Comparison of ENCODE assay signal across 29 cellular contexts in the genomic region with DNA sequence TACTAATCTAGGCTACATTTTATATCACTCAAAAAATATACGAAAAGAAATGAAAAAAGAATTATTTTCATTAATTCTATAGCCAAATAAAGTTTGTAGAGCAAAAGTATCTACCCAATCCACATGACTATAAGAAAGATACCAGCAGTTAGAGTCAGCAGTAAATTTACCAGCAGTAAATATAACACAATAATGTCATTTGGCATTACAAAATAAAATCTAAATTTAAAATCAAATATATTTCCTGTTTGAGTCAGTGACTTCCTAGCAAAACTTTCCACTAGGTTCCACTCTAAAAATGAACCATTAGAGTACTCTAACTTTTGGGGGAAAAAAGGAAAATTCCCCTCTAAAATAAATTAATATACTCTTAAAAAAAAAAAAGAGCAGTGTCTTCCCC.
A peak's percentile ranks its signal among the peaks of the same experiment; 100 is the strongest.
DNase-seq lines count a peak whose midpoint lies in the region; ATAC-seq and TF ChIP-seq lines count a peak whose summit lies in the region.
"Had no signal": no experiment of that assay in that cellular context is flagged by ENCODE, and none has a peak within 500 bp of the region (broad histone marks: within the 10 kb centered on the region; RNA-seq: fewer than 3 reads in every experiment).

No MANE protein-coding gene starts in this region.

- intact Hi-C loops in heart right ventricle (cut with DNase I) (loop anchor here in 1 of 10 donors (5.0 kb wide), 1 partner anchor 59 kb away; no protein-coding TSS in a partner anchor), left ventricle myocardium superior (cut with micrococcal nuclease) (no loop called here)

- H3K4me1 ChIP-seq in heart right ventricle, result peaks cover 0 to 64% (median 41%) of the 10 kb centered on the region in 9 donors
- H3K4me1 ChIP-seq in mesenchymal stem cell (ENCODE audit: control insufficient read depth, insufficient read depth, low read depth, low read length), result no peaks in the 10 kb centered on the region
- H3K4me1 ChIP-seq: foreskin keratinocyte had no signal

- no peak overlapping the region for H4K91ac ChIP-seq in mesenchymal stem cell (ENCODE audit: low read length)

- H3K23ac ChIP-seq in mesenchymal stem cell (ENCODE audit: low read length in 2 of 2), result no peak overlapping the region

- H3K4me2 ChIP-seq in mesenchymal stem cell (ENCODE audit: low read length, poor library complexity, severe bottlenecking), result no peak overlapping the region
- H3K4me2 ChIP-seq: GM23338, hepatocyte had no signal

- H2BK5ac ChIP-seq in mesenchymal stem cell (ENCODE audit: low read depth, low read length, poor library complexity, severe bottlenecking), result no peak overlapping the region

- no peak overlapping the region for H3K4ac ChIP-seq in mesenchymal stem cell (ENCODE audit: low read depth in 1 of 2, low read length in 2 of 2)

- no peak overlapping the region for H2BK12ac ChIP-seq in mesenchymal stem cell (ENCODE audit: low read length in 2 of 2)

- no peak overlapping the region for H2AK5ac ChIP-seq in mesenchymal stem cell (ENCODE audit: low read length, severe bottlenecking)

- ATAC-seq in heart right ventricle (peak in 3 of 8 donors; percentile 41 to 50 (median 46)), left ventricle myocardium superior (no peak), GM18519 (IDR thresholded peaks at IDR 0.05; ENCODE audit: low FRiP score, unreplicated experiment) (no peak)
- ATAC-seq: foreskin keratinocyte, GM23338, sciatic nerve had no signal

- H3K27ac ChIP-seq in heart right ventricle (peak overlapping the region in 8 of 10 donors; percentile 22 to 62 (median 46)), coronary artery (peak overlapping the region; percentile 28 to 61), mesenchymal stem cell (ENCODE audit: low read length, poor library complexity, severe bottlenecking) (no peak overlapping the region)
- H3K27ac ChIP-seq: cardiac muscle cell, esophagus squamous epithelium, foreskin keratinocyte, hepatocyte had no signal

- H2BK120ac ChIP-seq in mesenchymal stem cell (ENCODE audit: low read depth, low read length), result no peak overlapping the region

- no peak for DNase-seq in heart right ventricle
- DNase-seq in left ventricle myocardium superior, result no peak
- no peak for DNase-seq in coronary artery (ENCODE audit: low spot score)
- DNase-seq in mesenchymal stem cell, result no peak
- DNase-seq in NCI-H526 treated with DMSO at 0.1 percent for 48 hours (lab: John Stamatoyannopoulos, UW), result no peak
- DNase-seq in NCI-H345 (lab: John Stamatoyannopoulos, UW), result no peak
- no peak for DNase-seq in stimulated activated CD4-positive, alpha-beta T cell treated with anti-CD3 and anti-CD28 coated beads, Interleukin-4, amount 100 ng/mL, for 1 hour
- DNase-seq: 8988T; activated CD4-positive, alpha-beta T cell treated with anti-CD3 and anti-CD28 coated beads, Interleukin-2, amount 50 U/mL, for 1 hour; activated CD4-positive, CD25-positive, alpha-beta regulatory T cell; activated gamma-delta T cell; activated naive CD8-positive, alpha-beta T cell treated with anti-CD3 and anti-CD28 coated beads, Interleukin-2, amount 10 ng/mL, durations not matched to agents 7 days and 5 days; activated T-cell treated with anti-CD3 and anti-CD28 coated beads, Interleukin-2, amount 50 U/mL, for 24 hours; CD4-positive, alpha-beta memory T cell; esophagus squamous epithelium; foreskin keratinocyte; HFFc6; mesendoderm; NCI-H1092; NCI-H1694; NCI-H446 treated with DMSO at 0.1 percent for 48 hours; NCI-H82; stimulated activated CD4-positive, alpha-beta T cell treated with anti-CD3 and anti-CD28 coated beads, Interleukin-4, amount 100 ng/mL, for 24 hours; trophoblast cell had no signal

- no peak overlapping the region for H3K18ac ChIP-seq in mesenchymal stem cell (ENCODE audit: low read depth in 1 of 2, low read length in 2 of 2)

- no peak overlapping the region for H2AFZ ChIP-seq in mesenchymal stem cell (ENCODE audit: low read depth, low read length)
- H2AFZ ChIP-seq: GM23338, hepatocyte had no signal

- H3K27me3 ChIP-seq in heart right ventricle (no peaks in the 10 kb centered on the region), mesenchymal stem cell (ENCODE audit: control insufficient read depth in 1 of 2, insufficient read depth in 1 of 2, low read length in 2 of 2) (no peaks in the 10 kb centered on the region)
- H3K27me3 ChIP-seq: cardiac muscle cell, esophagus squamous epithelium, foreskin keratinocyte, hepatocyte had no signal

- no peaks in the 10 kb centered on the region for H3K9me3 ChIP-seq in heart right ventricle
- no peaks in the 10 kb centered on the region for H3K9me3 ChIP-seq in mesenchymal stem cell (ENCODE audit: control insufficient read depth, low read length)
- H3K9me3 ChIP-seq: esophagus squamous epithelium had no signal

- H2BK15ac ChIP-seq in mesenchymal stem cell (ENCODE audit: low read depth, poor library complexity, severe bottlenecking), result no peak overlapping the region

- peak overlapping the region; percentile 46 for H3K9ac ChIP-seq in mesenchymal stem cell (ENCODE audit: low read length)

- H3K4me3 ChIP-seq in heart right ventricle (no peak overlapping the region), coronary artery (peak overlapping the region; percentile 32), mesenchymal stem cell (ENCODE audit: insufficient read depth in 1 of 2, low read depth in 1 of 2, low read length in 2 of 2) (no peak overlapping the region)
- H3K4me3 ChIP-seq: cardiac muscle cell, esophagus squamous epithelium, GM23338, hepatocyte had no signal

- no peaks in the 10 kb centered on the region for H3K79me1 ChIP-seq in mesenchymal stem cell (replicated peaks; ENCODE audit: low read length, poor library complexity, severe bottlenecking)

- 66 to 69% methylated on average over 1 of the region's 1 CpG for WGBS in heart right ventricle, 2 donors
- WGBS in mesenchymal stem cell, result no CpG with 5 or more reads among the region's 1 CpG

- H3K14ac ChIP-seq in mesenchymal stem cell (ENCODE audit: low read length in 2 of 2), result no peak overlapping the region

- H3K36me3 ChIP-seq in heart right ventricle (peaks cover 0 to 23% (median 3%) of the 10 kb centered on the region in 9 donors), mesenchymal stem cell (ENCODE audit: control insufficient read depth in 1 of 2, insufficient read depth in 2 of 2, low read depth in 1 of 2, low read length in 2 of 2) (no peaks in the 10 kb centered on the region)

- H4K8ac ChIP-seq in mesenchymal stem cell (ENCODE audit: low read length), result no peak overlapping the region

- TF ChIP-seq CTCF in heart right ventricle (IDR thresholded peaks at IDR 0.05) (no peak), coronary artery (IDR thresholded peaks at IDR 0.05) (no peak)
